In genomic region chr1:150550222-150551048, GRCh38 we compare ENCODE assay signal across 10 cellular contexts. TPM values are rescaled to one million over a fixed set of nuclear protein-coding genes. Genes with fewer than 3 reads are reported as not detected.
DNase-seq lines count a peak whose midpoint lies in the region; ATAC-seq and TF ChIP-seq lines count a peak whose summit lies in the region.
"Had no signal": no experiment of that assay in that cellular context is flagged by ENCODE, and none has a peak within 500 bp of the region (broad histone marks: within the 10 kb centered on the region; RNA-seq: fewer than 3 reads in every experiment).

No MANE protein-coding gene starts in this region.

- H3K36me3 ChIP-seq in ES-I3 (ENCODE audit: insufficient read depth, low read length) (0 out of 2 replicates have a peak, but pooled peaks cover 1% of the 10 kb centered on the region), adrenal gland (replicated peaks in 1 of 2) (no peaks in the 10 kb centered on the region)

- DNase-seq in adrenal gland (no peak), islet precursor cell (peak; percentile 95), OCI-M1 (lab: John Stamatoyannopoulos, UW) (no peak)
- DNase-seq: NCI-H1417 had no signal

- H3K27me3 ChIP-seq in adrenal gland = no peaks in the 10 kb centered on the region
- H3K27me3 ChIP-seq: body of pancreas had no signal

- ATAC-seq in HG02623 (IDR thresholded peaks at IDR 0.05; ENCODE audit: unreplicated experiment) (no peak), HG02763 (IDR thresholded peaks at IDR 0.05; ENCODE audit: unreplicated experiment) (no peak)
- ATAC-seq in activated CD4-positive, CD25-positive, alpha-beta regulatory T cell treated with anti-CD3 and anti-CD28 coated beads, Interleukin-2, amount 50 U/mL, for 24 hours = no peak

- H3K27ac ChIP-seq in adrenal gland (peak overlapping the region in 3 of 5 donors; percentile 9 to 92 (median 74)), skin epidermis (peak overlapping the region in 17 of 21 experiments; percentile 21 to 95 (median 82))

- peaks cover 17% of the 10 kb centered on the region for H3K4me1 ChIP-seq in ES-I3 (ENCODE audit: insufficient read depth, low read length)
- H3K4me1 ChIP-seq in adrenal gland (replicated peaks in 1 of 2) = peaks cover 26 to 40% of the 10 kb centered on the region in 2 donors

- H3K9me3 ChIP-seq in ES-I3 (ENCODE audit: control insufficient read depth, insufficient read depth, low read length) (no peaks in the 10 kb centered on the region), adrenal gland (replicated peaks in 1 of 3) (no peaks in the 10 kb centered on the region)
- H3K9me3 ChIP-seq: body of pancreas had no signal

- intact Hi-C loops in adrenal gland (cut with DNase I) = loop anchor here in 1 of 2 donors (10.0 kb wide), 1 partner anchor 264 kb away; no protein-coding TSS in a partner anchor

- TF ChIP-seq CTCF in adrenal gland (IDR thresholded peaks at IDR 0.05) = no peak

- TF ChIP-seq POLR2A in adrenal gland (IDR thresholded peaks at IDR 0.05) = no peak

- H3K4me3 ChIP-seq in adrenal gland (peak overlapping the region in 1 of 4 donors; percentile 54), skin epidermis (peak overlapping the region in 6 of 7 experiments; percentile 39 to 58 (median 48))
- H3K4me3 ChIP-seq: body of pancreas had no signal

- WGBS in adrenal gland, 4 donors = 68 to 82% (median 74%) methylated on average over 16 to 22 of the region's 22 CpGs

- peak overlapping the region; percentile 83; the same call in 1 of the 2 replicates for H3K9ac ChIP-seq in ES-I3 (ENCODE audit: low read depth, low read length)

RNA-seq across cellular contexts. Expression of gene ADAMTSL4, which starts 1.2 kb away (rescaled TPM):
- 10 to 100 TPM in 4 of 8 donors, 1 to 10 TPM in 4; 4.5 to 34.4 (median 9.2) TPM for total RNA-seq in adrenal gland
- 10 to 100 TPM in 2 of 3 donors, 1 to 10 TPM in 1; 1.7 to 31.4 (median 31.1) TPM for polyA plus RNA-seq in adrenal gland

RNA-seq across cellular contexts. Expression of gene MCL1, which starts 29.0 kb away (rescaled TPM):
- total RNA-seq in adrenal gland = 100 to 1,000 TPM; 146 to 299 (median 207) TPM
- 100 to 1,000 TPM in 1 of 3 donors, 10 to 100 TPM in 2; 57.4 to 187 (median 90.5) TPM for polyA plus RNA-seq in adrenal gland

RNA-seq across cellular contexts. Expression of gene FALEC, which starts 34.9 kb away (rescaled TPM):
- total RNA-seq in adrenal gland = under 1 TPM in 1 of 8 donors, not detected in 7; 0.61 TPM
- polyA plus RNA-seq in adrenal gland = under 1 TPM in 1 of 3 donors, not detected in 2; 0.40 TPM
- total RNA-seq: body of pancreas had no signal

RNA-seq across cellular contexts. Expression of gene ECM1, which starts 42.5 kb away (rescaled TPM):
- 10 to 100 TPM; 14.0 to 63.0 (median 25.0) TPM for total RNA-seq in adrenal gland
- polyA plus RNA-seq in adrenal gland = 10 to 100 TPM; 22.2 to 54.4 (median 44.4) TPM
